ENCODE assay signal across 17 cellular contexts in genomic region chr11:129946256-129946655, GRCh38. TPM values are rescaled to one million over a fixed set of nuclear protein-coding genes. Genes with fewer than 3 reads are reported as not detected.
A peak's percentile ranks its signal among the peaks of the same experiment; 100 is the strongest.
DNase-seq lines count a peak whose midpoint lies in the region; ATAC-seq and TF ChIP-seq lines count a peak whose summit lies in the region.
"Had no signal": no experiment of that assay in that cellular context is flagged by ENCODE, and none has a peak within 500 bp of the region (broad histone marks: within the 10 kb centered on the region; RNA-seq: fewer than 3 reads in every experiment).

No MANE protein-coding gene starts in this region.

- H3K79me2 ChIP-seq in DOHH2 (ENCODE audit: control insufficient read depth, low read length): peaks cover 65% of the 10 kb centered on the region

- intact Hi-C loops in aorta (cut with DNase I): no loop called here

- no peaks in the 10 kb centered on the region for H3K9me2 ChIP-seq in DOHH2 (replicated peaks; ENCODE audit: control insufficient read depth, low read length)

- no peak for TF ChIP-seq CTCF in DOHH2 (IDR thresholded peaks at IDR 0.05; ENCODE audit: low read depth, low read length, poor library complexity, severe bottlenecking)

- H4K20me1 ChIP-seq in DOHH2 (ENCODE audit: control insufficient read depth, insufficient read depth, low read depth, low read length): no peaks in the 10 kb centered on the region

- H3K4me1 ChIP-seq in DOHH2 (ENCODE audit: control insufficient read depth, low read length): peaks cover 86% of the 10 kb centered on the region
- no peaks in the 10 kb centered on the region for H3K4me1 ChIP-seq in aorta (ENCODE audit: control insufficient read depth in 1 of 2, insufficient read depth in 2 of 2, low read length in 2 of 2)
- H3K4me1 ChIP-seq: gastrocnemius medialis, tibial artery had no signal

- peaks cover 51% of the 10 kb centered on the region for H3K36me3 ChIP-seq in DOHH2 (ENCODE audit: control insufficient read depth, low read length)
- H3K36me3 ChIP-seq in aorta (ENCODE audit: control insufficient read depth in 1 of 2, insufficient read depth in 2 of 2, low read length in 1 of 2): peaks cover 3 to 7% of the 10 kb centered on the region in 2 donors

- H3K27ac ChIP-seq in DOHH2 (ENCODE audit: low read depth, low read length): peak overlapping the region; percentile 91
- no peak overlapping the region for H3K27ac ChIP-seq in aorta (ENCODE audit: low read depth in 1 of 2, low read length in 2 of 2)
- H3K27ac ChIP-seq: gastrocnemius medialis, tibial artery, VCaP had no signal

- ATAC-seq in GM18909 (IDR thresholded peaks at IDR 0.05; ENCODE audit: poor library complexity, unreplicated experiment) (no peak), aorta (ENCODE audit: low FRiP score) (no peak)
- ATAC-seq: gastrocnemius medialis had no signal

- H3K9me3 ChIP-seq in DOHH2 (ENCODE audit: control insufficient read depth, insufficient read depth, low read length) (no peaks in the 10 kb centered on the region), aorta (ENCODE audit: control insufficient read depth, low read length) (no peaks in the 10 kb centered on the region)
- H3K9me3 ChIP-seq: gastrocnemius medialis, tibial artery had no signal

- peak; percentile 37; the same call in 1 of the 2 replicates for TF ChIP-seq POLR2A in Raji (IDR thresholded peaks at IDR 0.05; ENCODE audit: insufficient read depth, low read depth, low read length)

- H3K4me3 ChIP-seq in DOHH2 (ENCODE audit: low read length): peak overlapping the region; percentile 85
- H3K4me3 ChIP-seq in aorta (ENCODE audit: low read length in 2 of 2): no peak overlapping the region
- H3K4me3 ChIP-seq: gastrocnemius medialis, tibial artery had no signal

- H3K27me3 ChIP-seq in DOHH2 (ENCODE audit: control insufficient read depth, low read length) (no peaks in the 10 kb centered on the region), aorta (ENCODE audit: control insufficient read depth in 1 of 2, insufficient read depth in 2 of 2, low read length in 1 of 2) (no peaks in the 10 kb centered on the region)
- H3K27me3 ChIP-seq: gastrocnemius medialis, tibial artery had no signal

- DNase-seq in HT1080 (ENCODE audit: low read depth) (peak; percentile 12), kidney tubule cell (ENCODE audit: low spot score) (peak; percentile 5), A172 (ENCODE audit: low spot score) (no peak), NCI-H2029 treated with DMSO at 0.1 percent for 48 hours (lab: John Stamatoyannopoulos, UW) (no peak), aorta (no peak)
- DNase-seq: activated CD8-positive, alpha-beta memory T cell treated with anti-CD3 and anti-CD28 coated beads for 24 hours; activated effector memory CD4-positive, alpha-beta T cell treated with Interleukin-2 at 50 U/mL for 16 hours; amygdala; DMS153; gastrocnemius medialis; NCI-H1436 treated with DMSO at 0.1 percent for 48 hours; NCI-H2227 treated with DMSO at 0.1 percent for 48 hours; tibial artery had no signal

- 62 to 76% methylated on average over 4 of the region's 4 CpGs for WGBS in aorta, 2 donors

- H3K4me2 ChIP-seq in DOHH2 (ENCODE audit: low read length): peak overlapping the region; percentile 89

- peaks cover 28% of the 10 kb centered on the region for H3F3A ChIP-seq in DOHH2 (ENCODE audit: control insufficient read depth, insufficient read depth)

RNA-seq across cellular contexts. Expression of gene NFRKB, which starts 50.9 kb away (rescaled TPM):
- total RNA-seq in HT1080 (2014; rRNA removed; shearing (Covaris generic)): 22.9 and 23.6 TPM in 2 replicates
- polyA plus RNA-seq in HT1080 (2015; cell fraction: cytosol; rRNA removed): 13.2 and 17.0 TPM in 2 replicates
- polyA plus RNA-seq in HT1080 (2015; cell fraction: nucleus; rRNA removed): 36.6 and 41.3 TPM in 2 replicates
- 19.0 and 20.1 TPM in 2 replicates for total RNA-seq in A172 (2014; rRNA removed; shearing (Covaris generic))
- 10 to 100 TPM; 19.2 to 30.9 TPM for total RNA-seq in aorta
- polyA plus RNA-seq in aorta: 10 to 100 TPM; 11.4 to 17.9 TPM

RNA-seq across cellular contexts. Expression of gene PRDM10, which starts 56.4 kb away (rescaled TPM):
- total RNA-seq in HT1080 (2014; rRNA removed; shearing (Covaris generic)): 4.0 and 6.5 TPM in 2 replicates
- 3.9 and 5.7 TPM in 2 replicates for polyA plus RNA-seq in HT1080 (2015; cell fraction: cytosol; rRNA removed)
- polyA plus RNA-seq in HT1080 (2015; cell fraction: nucleus; rRNA removed): 11.2 and 13.5 TPM in 2 replicates
- 4.6 and 5.5 TPM in 2 replicates for total RNA-seq in A172 (2014; rRNA removed; shearing (Covaris generic))
- 10 to 100 TPM in 1 of 2 donors, 1 to 10 TPM in 1; 7.7 to 14.9 TPM for total RNA-seq in aorta
- 1 to 10 TPM; 1.5 to 2.4 TPM for polyA plus RNA-seq in aorta

Comparison
In these comparisons a context has a peak if more than half of its experiments do, and no peak if none do; other contexts are left out.
1. DNase-seq: peak in HT1080 (single experiment) and kidney tubule cell (single experiment); none in A172 (single experiment), NCI-H2029 treated with DMSO at 0.1 percent for 48 hours (single experiment) and aorta (0 of 2).